In genomic region chr14:49969961-49970360, GRCh38 we compare ENCODE assay signal across 10 cellular contexts.
DNase-seq lines count a peak whose midpoint lies in the region; ATAC-seq and TF ChIP-seq lines count a peak whose summit lies in the region.
"Had no signal": no experiment of that assay in that cellular context is flagged by ENCODE, and none has a peak within 500 bp of the region (broad histone marks: within the 10 kb centered on the region; RNA-seq: fewer than 3 reads in every experiment).

No MANE protein-coding gene starts in this region.

- ATAC-seq in Right ventricle myocardium inferior = no peak
- no peak for ATAC-seq in body of pancreas
- ATAC-seq in naive thymus-derived CD4-positive, alpha-beta T cell = no peak
- ATAC-seq in upper lobe of left lung (ENCODE audit: low FRiP score in 2 of 2) = no peak
- no peak for ATAC-seq in HG02623 (IDR thresholded peaks at IDR 0.05; ENCODE audit: unreplicated experiment)

- CTCF ChIA-PET in naive thymus-derived CD4-positive, alpha-beta T cell (lab: Charles Lee) = interaction anchor here (0.7 to 4.0 kb wide), 7 partner anchors 17 to 144 kb away, joined by 3 to 39 read pairs (median 8); no protein-coding TSS in a partner anchor

- no peaks in the 10 kb centered on the region for H3K36me3 Mint-ChIP-seq in naive thymus-derived CD4-positive, alpha-beta T cell

- no peaks in the 10 kb centered on the region for H3K27me3 Mint-ChIP-seq in naive thymus-derived CD4-positive, alpha-beta T cell

- POLR2A ChIA-PET in naive thymus-derived CD4-positive, alpha-beta T cell (lab: Charles Lee) = interaction anchor here (1.2 to 11.1 kb wide), 16 partner anchors 8 to 112 kb away, joined by 4 to 214 read pairs (median 20); partner anchors contain the start of gene ARF6

- H3K4me3 Mint-ChIP-seq in naive thymus-derived CD4-positive, alpha-beta T cell = peak overlapping the region in 6 of 10 donors; percentile 41 to 96 (median 82)
- H3K4me3 Mint-ChIP-seq: H9 had no signal

- DNase-seq in left ventricle myocardium inferior (no peak), Right ventricle myocardium inferior (ENCODE audit: missing footprints) (no peak), body of pancreas (no peak), upper lobe of left lung (no peak), RPMI8226 (no peak), NCI-H146 treated with DMSO at 0.1 percent for 48 hours (lab: John Stamatoyannopoulos, UW; ENCODE audit: unreplicated experiment) (no peak)
- DNase-seq in naive thymus-derived CD4-positive, alpha-beta T cell = no peak
- DNase-seq: H9, NCI-H510A had no signal

- H3K4me3 ChIP-seq in left ventricle myocardium inferior = no peak overlapping the region
- no peak overlapping the region for H3K4me3 ChIP-seq in body of pancreas
- no peak overlapping the region for H3K4me3 ChIP-seq in naive thymus-derived CD4-positive, alpha-beta T cell (ENCODE audit: low read length)
- H3K4me3 ChIP-seq in upper lobe of left lung = no peak overlapping the region

- intact Hi-C loops in left ventricle myocardium inferior (cut with micrococcal nuclease) = no loop called here
- intact Hi-C loops in Right ventricle myocardium inferior (cut with DNase I) = no loop called here
- intact Hi-C loops in body of pancreas (cut with DNase I) = no loop called here
- intact Hi-C loops in naive thymus-derived CD4-positive, alpha-beta T cell (cut with micrococcal nuclease) = loop anchor here (5.0 to 10.0 kb wide), 3 partner anchors 335 to 1892 kb away; partner anchors contain the start of genes DNAAF2 (in 1 of the 2), GNG2 (in 1 of the 2) and MAP4K5 (in 1 of the 2)

- TF ChIP-seq EP300 in upper lobe of left lung (IDR thresholded peaks at IDR 0.05) = no peak

- H3K4me1 ChIP-seq in left ventricle myocardium inferior (peaks cover 39% of the 10 kb centered on the region), body of pancreas (peaks cover 49% of the 10 kb centered on the region), upper lobe of left lung (peaks cover 36 to 50% (median 43%) of the 10 kb centered on the region in 4 donors)
- peaks cover 35 to 40% of the 10 kb centered on the region in 2 donors for H3K4me1 ChIP-seq in naive thymus-derived CD4-positive, alpha-beta T cell (ENCODE audit: control insufficient read depth in 2 of 2, insufficient read depth in 2 of 2, low read length in 2 of 2)

- H3K9me3 ChIP-seq in left ventricle myocardium inferior (replicated peaks) (no peaks in the 10 kb centered on the region), body of pancreas (no peaks in the 10 kb centered on the region), upper lobe of left lung (no peaks in the 10 kb centered on the region)
- no peaks in the 10 kb centered on the region for H3K9me3 ChIP-seq in naive thymus-derived CD4-positive, alpha-beta T cell (ENCODE audit: control insufficient read depth in 2 of 3, low read length in 3 of 3)

- H3K9me3 Mint-ChIP-seq in naive thymus-derived CD4-positive, alpha-beta T cell = no peaks in the 10 kb centered on the region
- H3K9me3 Mint-ChIP-seq: H9 had no signal

- no peak for TF ChIP-seq CTCF in left ventricle myocardium inferior (IDR thresholded peaks at IDR 0.05; ENCODE audit: borderline replicate concordance)
- no peak for TF ChIP-seq CTCF in body of pancreas (IDR thresholded peaks at IDR 0.05)
- TF ChIP-seq CTCF in upper lobe of left lung (IDR thresholded peaks at IDR 0.05) = no peak

- H3K27ac ChIP-seq in left ventricle myocardium inferior (replicated peaks) (peak overlapping the region; percentile 65), body of pancreas (peak overlapping the region in 3 of 4 donors; percentile 64 to 77 (median 65)), upper lobe of left lung (peak overlapping the region; percentile 58 to 82 (median 74))
- peak overlapping the region; percentile 74 for H3K27ac ChIP-seq in naive thymus-derived CD4-positive, alpha-beta T cell (ENCODE audit: low read depth, low read length)

- no peak for TF ChIP-seq POLR2A in body of pancreas (IDR thresholded peaks at IDR 0.05)
- no peak for TF ChIP-seq POLR2A in upper lobe of left lung (IDR thresholded peaks at IDR 0.05)

- 90 to 92% methylated on average over 5 of the region's 5 CpGs for WGBS in body of pancreas, 2 donors
- 91 to 94% methylated on average over 5 of the region's 5 CpGs for WGBS in upper lobe of left lung, 2 donors

- peak overlapping the region; percentile 96 to 99 (median 99) for H3K27ac Mint-ChIP-seq in naive thymus-derived CD4-positive, alpha-beta T cell
- H3K27ac Mint-ChIP-seq: H9 had no signal

- peaks cover 31 to 82% (median 57%) of the 10 kb centered on the region in 7 donors for H3K4me1 Mint-ChIP-seq in naive thymus-derived CD4-positive, alpha-beta T cell

- H3K36me3 ChIP-seq in left ventricle myocardium inferior (no peaks in the 10 kb centered on the region), body of pancreas (replicated peaks in 1 of 2; ENCODE audit: insufficient read depth in 1 of 2, low read depth in 2 of 2) (no peaks in the 10 kb centered on the region), upper lobe of left lung (no peaks in the 10 kb centered on the region)
- no peaks in the 10 kb centered on the region for H3K36me3 ChIP-seq in naive thymus-derived CD4-positive, alpha-beta T cell (ENCODE audit: control insufficient read depth in 2 of 3, insufficient read depth in 3 of 3, low read length in 3 of 3)

- H3K27me3 ChIP-seq in left ventricle myocardium inferior (ENCODE audit: low read depth) = no peaks in the 10 kb centered on the region
- no peaks in the 10 kb centered on the region for H3K27me3 ChIP-seq in body of pancreas
- no peaks in the 10 kb centered on the region for H3K27me3 ChIP-seq in naive thymus-derived CD4-positive, alpha-beta T cell (ENCODE audit: control insufficient read depth in 2 of 2, insufficient read depth in 2 of 2, low read length in 2 of 2)
- H3K27me3 ChIP-seq in upper lobe of left lung = no peaks in the 10 kb centered on the region

Comparison
In these comparisons a context has a peak if more than half of its experiments do, and no peak if none do; other contexts are left out.
1. intact Hi-C loops: an anchor here in naive thymus-derived CD4-positive, alpha-beta T cell (5.0 to 10.0 kb wide); none called in left ventricle myocardium inferior, Right ventricle myocardium inferior and body of pancreas.